Comparison of ENCODE assay signal across 8 cellular contexts in the genomic region with DNA sequence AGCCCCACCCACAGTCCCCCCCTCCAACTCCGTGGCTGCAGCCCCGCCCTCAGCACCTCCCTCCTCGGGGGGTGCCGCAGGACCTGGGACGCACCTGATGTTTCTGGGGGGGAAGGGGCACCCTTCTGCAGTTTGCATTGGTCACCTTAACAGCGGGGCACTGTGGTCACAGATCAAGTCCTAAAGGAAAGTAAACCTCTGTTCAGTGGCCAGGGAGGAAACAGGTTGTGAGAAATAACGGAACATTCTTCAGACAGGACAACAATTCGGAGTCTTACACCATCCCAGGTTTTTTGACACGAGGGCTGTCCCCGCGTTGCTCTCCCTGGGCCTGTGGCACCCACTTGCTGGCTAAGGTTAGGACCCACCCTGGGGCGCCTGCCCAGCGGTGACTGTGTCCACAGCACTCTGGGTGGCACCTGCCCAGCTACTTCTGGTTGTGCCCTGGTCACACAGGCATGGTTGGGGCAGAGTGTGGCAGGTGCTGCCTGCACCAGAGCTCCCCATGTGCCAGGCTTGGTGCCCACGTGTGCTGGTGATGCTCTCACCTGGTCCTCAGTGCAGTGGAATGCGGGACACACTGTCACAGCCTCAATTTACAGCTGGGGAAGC.
A peak's percentile ranks its signal among the peaks of the same experiment; 100 is the strongest.
DNase-seq lines count a peak whose midpoint lies in the region; ATAC-seq and TF ChIP-seq lines count a peak whose summit lies in the region.

No MANE protein-coding gene starts in this region.

- H3K27me3 Mint-ChIP-seq in activated naive CD4-positive, alpha-beta T cell treated with anti-CD3 and anti-CD28 coated beads, Interleukin-2, amount 10 ng/mL, durations not matched to agents 7 days and 5 days, result peaks cover 25% of the 10 kb centered on the region
- H3K27me3 Mint-ChIP-seq in MCF 10A (ENCODE audit: insufficient read depth, unreplicated experiment), result peaks cover 3% of the 10 kb centered on the region

- H3K4me1 ChIP-seq in right lobe of liver (peaks cover 0 to 26% (median 7%) of the 10 kb centered on the region in 4 donors), upper lobe of right lung (peaks cover 12% of the 10 kb centered on the region)

- H3K27me3 ChIP-seq in right lobe of liver (no peaks in the 10 kb centered on the region), upper lobe of right lung (no peaks in the 10 kb centered on the region)

- H3K36me3 ChIP-seq in right lobe of liver, result no peaks in the 10 kb centered on the region
- H3K36me3 ChIP-seq in upper lobe of right lung, result no peaks in the 10 kb centered on the region

- DNase-seq in activated naive CD4-positive, alpha-beta T cell treated with anti-CD3 and anti-CD28 coated beads, Interleukin-2, amount 10 ng/mL, durations not matched to agents 7 days and 5 days, result peak; percentile 20
- no peak for DNase-seq in activated naive CD4-positive, alpha-beta T cell (lab: John Stamatoyannopoulos, UW)
- DNase-seq in MCF 10A (ENCODE audit: unreplicated experiment), result no peak
- peak; percentile 56 to 74 (median 63) for DNase-seq in right lobe of liver
- DNase-seq in upper lobe of right lung, result peak; percentile 66
- no peak for DNase-seq in NCI-H1694 (lab: John Stamatoyannopoulos, UW)

- WGBS in right lobe of liver (ENCODE audit: insufficient coverage, low coverage, low lambda C conversion rate, missing lambda C conversion rate), result 8% methylated on average over 8 of the region's 15 CpGs

- no TSS peak for BruUV-seq in MCF 10A (replicated peaks; lab: Mats Ljungman, UMichigan)

- peak overlapping the region in 2 of 3 donors; percentile 31 to 42 for H3K4me3 ChIP-seq in right lobe of liver
- H3K4me3 ChIP-seq in upper lobe of right lung, result no peak overlapping the region

- TF ChIP-seq CTCF in MCF 10A (IDR thresholded peaks at IDR 0.05; ENCODE audit: unreplicated experiment) (no peak), right lobe of liver (IDR thresholded peaks at IDR 0.05) (no peak), upper lobe of right lung (IDR thresholded peaks at IDR 0.05) (no peak)

- CTCF ChIA-PET in activated naive CD4-positive, alpha-beta T cell treated with anti-CD3 and anti-CD28 coated beads, Interleukin-2, amount 10 ng/mL, durations not matched to agents 7 days and 5 days (lab: Charles Lee), result interaction anchor here (1.4 to 2.6 kb wide), 2 partner anchors 20 to 203 kb away, joined by 3 to 8 read pairs; no protein-coding TSS in a partner anchor
- CTCF ChIA-PET in MCF 10A (lab: Yijun Ruan, JAX), result interaction anchor here (0.8 to 2.0 kb wide), 5 partner anchors 84 to 208 kb away, joined by 3 to 20 read pairs (median 3); no protein-coding TSS in a partner anchor

- peaks cover 2% of the 10 kb centered on the region for H3K4me1 Mint-ChIP-seq in activated naive CD4-positive, alpha-beta T cell treated with anti-CD3 and anti-CD28 coated beads, Interleukin-2, amount 10 ng/mL, durations not matched to agents 7 days and 5 days
- peaks cover 32% of the 10 kb centered on the region for H3K4me1 Mint-ChIP-seq in MCF 10A (ENCODE audit: insufficient read depth, unreplicated experiment)

- H3K9me3 ChIP-seq in right lobe of liver, result no peaks in the 10 kb centered on the region
- no peaks in the 10 kb centered on the region for H3K9me3 ChIP-seq in upper lobe of right lung

- ATAC-seq in right lobe of liver (peak in 1 of 4 donors; percentile 2), upper lobe of right lung (no peak), GM21528 (IDR thresholded peaks at IDR 0.05; ENCODE audit: low FRiP score, unreplicated experiment) (no peak), GM21619 (IDR thresholded peaks at IDR 0.05; ENCODE audit: unreplicated experiment) (no peak)

- POLR2A ChIA-PET in MCF 10A (lab: Yijun Ruan, JAX), result no interaction called here

- no peak overlapping the region for H3K27ac Mint-ChIP-seq in activated naive CD4-positive, alpha-beta T cell treated with anti-CD3 and anti-CD28 coated beads, Interleukin-2, amount 10 ng/mL, durations not matched to agents 7 days and 5 days
- H3K27ac Mint-ChIP-seq in MCF 10A (ENCODE audit: low read depth, unreplicated experiment), result no peak overlapping the region

- no peak overlapping the region for H3K4me3 Mint-ChIP-seq in activated naive CD4-positive, alpha-beta T cell treated with anti-CD3 and anti-CD28 coated beads, Interleukin-2, amount 10 ng/mL, durations not matched to agents 7 days and 5 days
- H3K4me3 Mint-ChIP-seq in MCF 10A (ENCODE audit: unreplicated experiment), result peak overlapping the region; percentile 36

- intact Hi-C loops in MCF 10A (cut with micrococcal nuclease), result loop anchor here (1.0 to 5.0 kb wide), 5 partner anchors 43 to 204 kb away; no protein-coding TSS in a partner anchor
- intact Hi-C loops in right lobe of liver (cut with DNase I), result loop anchor here (2.0 to 5.0 kb wide), 2 partner anchors 205 to 208 kb away; no protein-coding TSS in a partner anchor
- intact Hi-C loops in upper lobe of right lung (cut with DNase I), result loop anchor here (5.0 kb wide), 1 partner anchor 208 kb away; no protein-coding TSS in a partner anchor

- no peaks in the 10 kb centered on the region for H3K36me3 Mint-ChIP-seq in activated naive CD4-positive, alpha-beta T cell treated with anti-CD3 and anti-CD28 coated beads, Interleukin-2, amount 10 ng/mL, durations not matched to agents 7 days and 5 days
- H3K36me3 Mint-ChIP-seq in MCF 10A (ENCODE audit: insufficient read depth, unreplicated experiment), result peaks cover 4% of the 10 kb centered on the region

- peak; percentile 14 for TF ChIP-seq POLR2A in right lobe of liver (IDR thresholded peaks at IDR 0.05)

- H3K27ac ChIP-seq in right lobe of liver, result peak overlapping the region in 2 of 3 donors; percentile 33
- no peak overlapping the region for H3K27ac ChIP-seq in upper lobe of right lung

- peaks cover 4% of the 10 kb centered on the region for H3K9me3 Mint-ChIP-seq in activated naive CD4-positive, alpha-beta T cell treated with anti-CD3 and anti-CD28 coated beads, Interleukin-2, amount 10 ng/mL, durations not matched to agents 7 days and 5 days
- peaks cover 1% of the 10 kb centered on the region for H3K9me3 Mint-ChIP-seq in MCF 10A (ENCODE audit: unreplicated experiment)

Comparison
In these comparisons a context has a peak if more than half of its experiments do, and no peak if none do; other contexts are left out.
1. DNase-seq: peak in activated naive CD4-positive, alpha-beta T cell treated with anti-CD3 and anti-CD28 coated beads, Interleukin-2, amount 10 ng/mL, durations not matched to agents 7 days and 5 days (single experiment), right lobe of liver (3 of 3) and upper lobe of right lung (single experiment); none in activated naive CD4-positive, alpha-beta T cell (0 of 4), MCF 10A (single experiment) and NCI-H1694 (single experiment).